Comparison of ENCODE assay signal across 8 cellular contexts in the genomic region with DNA sequence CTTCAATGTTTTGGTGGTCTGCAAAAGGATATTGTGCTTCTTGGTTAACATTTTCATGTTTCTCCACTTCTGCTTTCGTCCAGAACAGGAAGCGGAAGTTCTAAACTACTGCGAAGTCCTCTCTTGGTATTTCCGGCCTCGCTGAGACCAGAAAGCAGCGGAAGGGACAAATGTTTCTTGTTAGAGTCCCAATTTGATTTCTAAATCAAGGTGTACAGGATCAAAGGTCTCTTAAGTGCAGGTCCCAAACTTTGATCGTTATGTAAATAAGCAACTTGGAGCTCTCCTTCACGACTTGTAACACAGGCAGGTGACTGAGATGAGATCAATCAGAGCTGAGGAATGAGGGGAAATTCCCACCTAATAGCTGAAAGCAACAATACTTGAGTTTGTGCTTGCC. TPM values are rescaled to one million over a fixed set of nuclear protein-coding genes. Genes with fewer than 3 reads are reported as not detected.
DNase-seq lines count a peak whose midpoint lies in the region; ATAC-seq, FAIRE-seq and TF ChIP-seq lines count a peak whose summit lies in the region.

No MANE protein-coding gene starts in this region.

- H3K4me1 ChIP-seq in BLaER1 treated with 17β-estradiol and CSF1 and Interleukin-3, amounts not matched to agents 10 nM and 100 nM = peaks cover 15 to 23% (median 21%) of the 10 kb centered on the region in 10 experiments
- H3K4me1 ChIP-seq in right lobe of liver = peaks cover 0 to 5% (median 0%) of the 10 kb centered on the region in 4 donors

- no peak for TF ChIP-seq CTCF in right lobe of liver (IDR thresholded peaks at IDR 0.05)
- no peak for TF ChIP-seq CTCF in D721Med (IDR thresholded peaks at IDR 0.05; ENCODE audit: insufficient read depth, missing control alignments)

- WGBS in right lobe of liver (ENCODE audit: insufficient coverage, low coverage, low lambda C conversion rate, missing lambda C conversion rate) = 12% methylated on average over 8 of the region's 8 CpGs

- peaks cover 6% of the 10 kb centered on the region for H3K36me3 Mint-ChIP-seq in activated CD4-positive, alpha-beta memory T cell treated with anti-CD3 and anti-CD28 coated beads for 36 hours

- CTCF ChIA-PET in activated CD4-positive, alpha-beta memory T cell treated with anti-CD3 and anti-CD28 coated beads for 36 hours (lab: Charles Lee) = interaction anchor here (0.8 to 1.6 kb wide), 6 partner anchors 13 to 889 kb away, joined by 3 to 5 read pairs (median 4); no protein-coding TSS in a partner anchor

- H3K9me3 ChIP-seq in BLaER1 treated with 17β-estradiol and CSF1 and Interleukin-3, amounts not matched to agents 10 nM and 100 nM (replicated peaks in 1 of 11) = peaks cover 0 to 7% (median 0%) of the 10 kb centered on the region in 11 experiments; a peak in 5 of 22 replicates
- H3K9me3 ChIP-seq in right lobe of liver = no peaks in the 10 kb centered on the region

- no peak for TF ChIP-seq POLR2A in right lobe of liver (IDR thresholded peaks at IDR 0.05)

- no peaks in the 10 kb centered on the region for H3K27me3 ChIP-seq in BLaER1 treated with 17β-estradiol and CSF1 and Interleukin-3, amounts not matched to agents 10 nM and 100 nM
- H3K27me3 ChIP-seq in right lobe of liver = no peaks in the 10 kb centered on the region

- POLR2A ChIA-PET in activated CD4-positive, alpha-beta memory T cell treated with anti-CD3 and anti-CD28 coated beads for 36 hours (lab: Charles Lee) = no interaction called here

- H3K27ac Mint-ChIP-seq in activated CD4-positive, alpha-beta memory T cell treated with anti-CD3 and anti-CD28 coated beads for 36 hours = peak overlapping the region; percentile 71

- H3K4me1 Mint-ChIP-seq in activated CD4-positive, alpha-beta memory T cell treated with anti-CD3 and anti-CD28 coated beads for 36 hours (ENCODE audit: low read depth) = peaks cover 17% of the 10 kb centered on the region

- H3K27me3 Mint-ChIP-seq in activated CD4-positive, alpha-beta memory T cell treated with anti-CD3 and anti-CD28 coated beads for 36 hours = peaks cover 14% of the 10 kb centered on the region

- H4K20me1 ChIP-seq in BLaER1 treated with 17β-estradiol and CSF1 and Interleukin-3, amounts not matched to agents 10 nM and 100 nM = no peaks in the 10 kb centered on the region

- peak overlapping the region; percentile 66 to 88 (median 75) for H3K4me2 ChIP-seq in BLaER1 treated with 17β-estradiol and CSF1 and Interleukin-3, amounts not matched to agents 10 nM and 100 nM

- DNase-seq in activated CD4-positive, alpha-beta memory T cell treated with anti-CD3 and anti-CD28 coated beads for 36 hours = peak; percentile 39
- peak in 1 of 3 donors; percentile 52 for DNase-seq in right lobe of liver
- no peak for DNase-seq in NCI-H1092 treated with DMSO at 0.1 percent for 48 hours (lab: John Stamatoyannopoulos, UW)
- DNase-seq in D721Med (ENCODE audit: insufficient read length, low spot score) = no peak
- no peak for DNase-seq in nucleus accumbens (lab: John Stamatoyannopoulos, UW)

- no peaks in the 10 kb centered on the region for H3K9me3 Mint-ChIP-seq in activated CD4-positive, alpha-beta memory T cell treated with anti-CD3 and anti-CD28 coated beads for 36 hours

- no peaks in the 10 kb centered on the region for H3K36me3 ChIP-seq in BLaER1 treated with 17β-estradiol and CSF1 and Interleukin-3, amounts not matched to agents 10 nM and 100 nM
- no peaks in the 10 kb centered on the region for H3K36me3 ChIP-seq in right lobe of liver

- ATAC-seq in GM19043 (IDR thresholded peaks at IDR 0.05; ENCODE audit: low read depth, unreplicated experiment) (peak; percentile 96), HG03139 (IDR thresholded peaks at IDR 0.05; ENCODE audit: unreplicated experiment) (peak; percentile 92), right lobe of liver (peak; percentile 78 to 94 (median 88))

- H3K4me3 Mint-ChIP-seq in activated CD4-positive, alpha-beta memory T cell treated with anti-CD3 and anti-CD28 coated beads for 36 hours = peak overlapping the region; percentile 67

- intact Hi-C loops in activated CD4-positive, alpha-beta memory T cell treated with anti-CD3 and anti-CD28 coated beads for 36 hours (cut with micrococcal nuclease) = no loop called here
- intact Hi-C loops in right lobe of liver (cut with DNase I) = no loop called here

- no peak for FAIRE-seq in D721Med (lab: Jason Lieb, UNC)

- H3K27ac ChIP-seq in BLaER1 treated with 17β-estradiol and CSF1 and Interleukin-3, amounts not matched to agents 10 nM and 100 nM = peak overlapping the region; percentile 53 to 90 (median 83)
- peak overlapping the region; percentile 9 to 42 (median 25) for H3K27ac ChIP-seq in right lobe of liver

- H3K4me3 ChIP-seq in BLaER1 treated with 17β-estradiol and CSF1 and Interleukin-3, amounts not matched to agents 10 nM and 100 nM = peak overlapping the region; percentile 19 to 53 (median 43); a peak in 17 of 20 replicates
- peak overlapping the region; percentile 7 to 39 (median 24) for H3K4me3 ChIP-seq in right lobe of liver

- peak overlapping the region in 9 of 11 experiments; percentile 53 to 75 (median 68); a peak in 16 of 22 replicates for H3K9ac ChIP-seq in BLaER1 treated with 17β-estradiol and CSF1 and Interleukin-3, amounts not matched to agents 10 nM and 100 nM

RNA-seq across cellular contexts. Expression of a gene that starts 40.1 kb away (rescaled TPM):
- total RNA-seq in activated CD4-positive, alpha-beta memory T cell treated with anti-CD3 and anti-CD28 coated beads for 36 hours = not detected
- total RNA-seq in right lobe of liver = 1 to 10 TPM; 4.7 to 7.5 (median 5.7) TPM

Comparison
In these comparisons a context has a peak if more than half of its experiments do, and no peak if none do; other contexts are left out.
1. RNA of a gene that starts 40.1 kb away (total RNA-seq): 4.7 to 7.5 TPM in right lobe of liver; not detected in activated CD4-positive, alpha-beta memory T cell treated with anti-CD3 and anti-CD28 coated beads for 36 hours; every median in the first group is over 4 times any median in the second.
2. Peak in every context shown above with its lines, with median percentiles within 50 percentile points of each other: ATAC-seq.